8 cellular contexts compared by ENCODE assay signal in the genomic region with DNA sequence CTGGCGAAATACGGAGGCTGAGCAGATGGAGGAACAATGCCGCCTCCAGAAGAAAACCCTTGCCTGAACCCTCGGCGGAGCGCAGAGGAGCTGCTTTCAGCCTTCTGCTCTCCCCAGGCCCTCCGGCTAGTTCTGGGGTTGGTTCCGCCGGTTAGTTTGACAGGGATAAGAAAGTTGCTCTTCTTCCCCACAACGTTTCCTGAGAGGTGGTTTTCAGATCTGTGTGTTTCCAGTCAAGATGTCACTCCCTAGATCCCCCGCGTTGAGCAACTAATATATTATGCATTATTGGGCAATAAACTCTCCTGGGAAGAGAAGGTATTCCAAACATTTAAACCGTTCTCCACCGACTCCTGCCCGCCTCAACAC. TPM values are rescaled to one million over a fixed set of nuclear protein-coding genes. Genes with fewer than 3 reads are reported as not detected.
A peak's percentile ranks its signal among the peaks of the same experiment; 100 is the strongest.
DNase-seq lines count a peak whose midpoint lies in the region; ATAC-seq and TF ChIP-seq lines count a peak whose summit lies in the region.

No MANE protein-coding gene starts in this region.

- H3K36me3 ChIP-seq in GM23248 (ENCODE audit: low read depth), result no peaks in the 10 kb centered on the region
- H3K36me3 ChIP-seq in SK-N-SH (replicated peaks in 1 of 2; ENCODE audit: control insufficient read depth in 1 of 2, insufficient read depth in 2 of 2, low read length in 1 of 2), result no peaks in the 10 kb centered on the region
- H3K36me3 ChIP-seq in left ventricle myocardium inferior, result no peaks in the 10 kb centered on the region
- H3K36me3 ChIP-seq in sigmoid colon, result no peaks in the 10 kb centered on the region

- H3K4me3 ChIP-seq in GM23248 (peak overlapping the region; percentile 81), SK-N-SH (ENCODE audit: low read depth in 2 of 2, low read length in 1 of 2) (peak overlapping the region; percentile 63 to 75), left ventricle myocardium inferior (peak overlapping the region; percentile 82), sigmoid colon (peak overlapping the region; percentile 75 to 92 (median 80))

- H3K4me1 ChIP-seq in GM23248 (ENCODE audit: insufficient read depth) (peaks cover 25% of the 10 kb centered on the region), SK-N-SH (ENCODE audit: control insufficient read depth in 1 of 2, insufficient read depth in 2 of 2, low read depth in 1 of 2, low read length in 1 of 2) (peaks cover 0 to 20% of the 10 kb centered on the region in 2 experiments; a peak in 2 of 4 replicates), left ventricle myocardium inferior (peaks cover 48% of the 10 kb centered on the region), sigmoid colon (peaks cover 0 to 25% (median 16%) of the 10 kb centered on the region in 4 donors)

- H3K27ac ChIP-seq in GM23248 (peak overlapping the region; percentile 67), SK-N-SH (ENCODE audit: low read depth in 2 of 2, low read length in 1 of 2) (peak overlapping the region; percentile 19 to 50; a peak in 2 of 4 replicates), left ventricle myocardium inferior (replicated peaks) (peak overlapping the region; percentile 95), sigmoid colon (peak overlapping the region; percentile 86 to 94 (median 90))

- H3K4me2 ChIP-seq in GM23248 (ENCODE audit: unreplicated experiment), result peak overlapping the region; percentile 93
- peak overlapping the region; percentile 74 for H3K4me2 ChIP-seq in SK-N-SH

- TF ChIP-seq RAD21 in SK-N-SH (IDR thresholded peaks at IDR 0.05; ENCODE audit: low read length), result no peak

- TF ChIP-seq EP300 in SK-N-SH (IDR thresholded peaks at IDR 0.05; ENCODE audit: borderline replicate concordance in 1 of 2, low read depth in 1 of 2, low read length in 1 of 2) (no peak), sigmoid colon (IDR thresholded peaks at IDR 0.05) (no peak)

- in situ Hi-C loops in GM23248 (cut with MboI), result no loop called here

- POLR2A ChIA-PET in SK-N-SH (lab: Yijun Ruan, JAX), result no interaction called here

- intact Hi-C loops in left ventricle myocardium inferior (cut with micrococcal nuclease) (no loop called here), sigmoid colon (cut with DNase I) (loop anchor here (5.0 kb wide), 1 partner anchor 154 kb away; no protein-coding TSS in a partner anchor)

- H3F3A ChIP-seq in GM23248 (ENCODE audit: insufficient read depth), result peaks cover 46% of the 10 kb centered on the region
- H3F3A ChIP-seq in SK-N-SH (replicated peaks; ENCODE audit: insufficient read depth), result peaks cover 13% of the 10 kb centered on the region

- no peaks in the 10 kb centered on the region for H3K27me3 ChIP-seq in GM23248 (replicated peaks; ENCODE audit: insufficient read depth)
- 0 out of 2 replicates have a peak, but pooled peaks cover 5% of the 10 kb centered on the region for H3K27me3 ChIP-seq in SK-N-SH (ENCODE audit: insufficient read depth)
- peaks cover 20% of the 10 kb centered on the region for H3K27me3 ChIP-seq in left ventricle myocardium inferior (ENCODE audit: low read depth)
- peaks cover 0 to 4% (median 0%) of the 10 kb centered on the region in 3 donors for H3K27me3 ChIP-seq in sigmoid colon

- TF ChIP-seq CTCF in SK-N-SH (IDR thresholded peaks at IDR 0.05) (no peak), left ventricle myocardium inferior (IDR thresholded peaks at IDR 0.05; ENCODE audit: borderline replicate concordance) (no peak), sigmoid colon (IDR thresholded peaks at IDR 0.05) (no peak)

- WGBS in GM23248 (ENCODE audit: low coverage in 1 of 2, low lambda C conversion rate in 2 of 2, missing lambda C conversion rate in 2 of 2), 2 experiments, result 0 to 2% methylated on average over 15 of the region's 15 CpGs
- WGBS in SK-N-SH (ENCODE audit: low lambda C conversion rate), result 27% methylated on average over 12 of the region's 15 CpGs
- WGBS in sigmoid colon, 2 donors, result 2 to 8% methylated on average over 15 of the region's 15 CpGs

- H2AFZ ChIP-seq in GM23248 (peak overlapping the region; percentile 93), SK-N-SH (ENCODE audit: low read depth) (peak overlapping the region; percentile 96; the same call in 1 of the 2 replicates)

- H3K9me3 ChIP-seq in GM23248 (ENCODE audit: low read depth), result no peaks in the 10 kb centered on the region
- no peaks in the 10 kb centered on the region for H3K9me3 ChIP-seq in SK-N-SH
- no peaks in the 10 kb centered on the region for H3K9me3 ChIP-seq in left ventricle myocardium inferior (replicated peaks)
- no peaks in the 10 kb centered on the region for H3K9me3 ChIP-seq in sigmoid colon

- H3K9ac ChIP-seq in GM23248, result peak overlapping the region; percentile 88
- peak overlapping the region; percentile 47; the same call in 1 of the 2 replicates for H3K9ac ChIP-seq in SK-N-SH

- ATAC-seq in HG02870 (IDR thresholded peaks at IDR 0.05; ENCODE audit: unreplicated experiment), result no peak

- no peaks in the 10 kb centered on the region for H4K20me1 ChIP-seq in GM23248 (ENCODE audit: insufficient read depth)
- no peaks in the 10 kb centered on the region for H4K20me1 ChIP-seq in SK-N-SH (ENCODE audit: insufficient read depth)

- TF ChIP-seq POLR2A in sigmoid colon (IDR thresholded peaks at IDR 0.05), result no peak

- H3K9me2 ChIP-seq in GM23248 (ENCODE audit: insufficient read depth) (no peaks in the 10 kb centered on the region), SK-N-SH (no peaks in the 10 kb centered on the region)

- no peaks in the 10 kb centered on the region; the same call in 1 of the 2 replicates for H3K79me2 ChIP-seq in GM23248 (ENCODE audit: insufficient read depth)
- no peaks in the 10 kb centered on the region for H3K79me2 ChIP-seq in SK-N-SH (ENCODE audit: insufficient read depth)

- CTCF ChIA-PET in SK-N-SH (lab: Yijun Ruan, JAX), result interaction anchor here (1.0 to 5.8 kb wide), 2 partner anchors 13 to 17 kb away, joined by 3 to 24 read pairs; no protein-coding TSS in a partner anchor

- peak; percentile 76 for DNase-seq in GM23248
- no peak for DNase-seq in SK-N-SH
- DNase-seq in left ventricle myocardium inferior, result no peak
- DNase-seq in sigmoid colon, result no peak
- no peak for DNase-seq in HCEC 1CT
- no peak for DNase-seq in NCI-H187 treated with DMSO at 0.1 percent for 48 hours (lab: John Stamatoyannopoulos, UW)
- no peak for DNase-seq in NCI-H1930 (lab: John Stamatoyannopoulos, UW)

TF ChIP-seq in SK-N-SH, 30 proteins besides CTCF, POLR2A, EP300 and RAD21:
- no peak for TF ChIP-seq TAF1 (IDR thresholded peaks at IDR 0.05; ENCODE audit: borderline replicate concordance, low read depth, low read length)
- TF ChIP-seq EZH2phosphoT487 (IDR thresholded peaks at IDR 0.05; ENCODE audit: borderline replicate concordance, low read depth), result no peak
- no peak for TF ChIP-seq JUND (IDR thresholded peaks at IDR 0.05)
- TF ChIP-seq CHD2 (IDR thresholded peaks at IDR 0.05; ENCODE audit: low read length, partially characterized antibody), result no peak
- TF ChIP-seq NFIC (IDR thresholded peaks at IDR 0.05; ENCODE audit: borderline replicate concordance), result no peak
- TF ChIP-seq, protein P1, sequence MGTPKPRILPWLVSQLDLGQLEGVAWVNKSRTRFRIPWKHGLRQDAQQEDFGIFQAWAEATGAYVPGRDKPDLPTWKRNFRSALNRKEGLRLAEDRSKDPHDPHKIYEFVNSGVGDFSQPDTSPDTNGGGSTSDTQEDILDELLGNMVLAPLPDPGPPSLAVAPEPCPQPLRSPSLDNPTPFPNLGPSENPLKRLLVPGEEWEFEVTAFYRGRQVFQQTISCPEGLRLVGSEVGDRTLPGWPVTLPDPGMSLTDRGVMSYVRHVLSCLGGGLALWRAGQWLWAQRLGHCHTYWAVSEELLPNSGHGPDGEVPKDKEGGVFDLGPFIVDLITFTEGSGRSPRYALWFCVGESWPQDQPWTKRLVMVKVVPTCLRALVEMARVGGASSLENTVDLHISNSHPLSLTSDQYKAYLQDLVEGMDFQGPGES (IDR thresholded peaks at IDR 0.05; ENCODE audit: low read depth, low read length), result no peak
- no peak for TF ChIP-seq MEF2A (IDR thresholded peaks at IDR 0.05; ENCODE audit: borderline replicate concordance, low read depth)

RNA-seq across cellular contexts. Expression of a gene that starts 0.6 kb away (rescaled TPM):
- total RNA-seq in GM23248 (2014; rRNA removed; shearing (Covaris generic)), result 20.1 and 23.8 TPM in 2 replicates
- polyA plus RNA-seq in GM23248 (2016; fragmentation: Nextera tagmentation; extraction: Ambion mirVana), result 14.3 and 15.2 TPM in 2 replicates
- 1.5 and 2.4 TPM in 2 replicates for polyA plus RNA-seq in SK-N-SH (2012; rRNA removed)
- 1.6 and 2.0 TPM in 2 replicates for polyA plus RNA-seq in SK-N-SH (2012; cell fraction: cytosol; rRNA removed)
- polyA plus RNA-seq in SK-N-SH (2012; cell fraction: nucleus; rRNA removed), result 0.93 and 2.4 TPM in 2 replicates
- total RNA-seq in left ventricle myocardium inferior, result 13.7 TPM
- total RNA-seq in sigmoid colon, result 10 to 100 TPM; 28.1 to 33.5 (median 29.3) TPM
- under 1 TPM in 2 of 3 donors, not detected in 1; under 0.01 to 0.60 TPM for polyA plus RNA-seq in sigmoid colon

Comparison
In these comparisons a context has a peak if more than half of its experiments do, and no peak if none do; other contexts are left out.
1. H3K27ac ChIP-seq: peak in every context shown above with its lines; median percentile 95 in left ventricle myocardium inferior; 90 in sigmoid colon; 67 in GM23248; 34 in SK-N-SH.